Comparison of ENCODE assay signal across 27 cellular contexts in the genomic region with DNA sequence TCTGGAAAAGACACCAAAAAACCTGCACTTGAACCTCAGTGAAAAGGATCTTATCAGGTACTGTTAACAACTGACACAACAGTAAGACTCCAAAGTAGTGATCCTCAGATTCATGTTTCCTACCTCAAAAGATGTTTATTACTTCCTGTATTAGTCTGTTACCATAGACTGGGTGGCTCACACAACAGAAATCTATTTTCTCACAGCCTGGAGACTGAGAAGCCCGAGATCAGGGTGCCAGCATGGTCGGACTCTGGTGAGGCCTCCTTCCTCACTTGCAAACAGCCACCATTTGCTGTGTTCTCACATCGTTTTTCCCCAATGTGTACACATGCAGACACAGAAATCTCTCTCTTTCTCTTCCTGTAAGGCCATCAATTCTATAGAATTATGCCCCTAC.
"Had no signal": no experiment of that assay in that cellular context is flagged by ENCODE, and none has a peak within 500 bp of the region (broad histone marks: within the 10 kb centered on the region; RNA-seq: fewer than 3 reads in every experiment).

No MANE protein-coding gene starts in this region.

- H3K4me3 Mint-ChIP-seq: natural killer cell; nephron progenitor cell; stimulated activated naive B cell treated with anti-CD40 and anti-IgM and Interleukin-4, amounts not matched to agents 10 μg/mL and 1 μg/mL and 100 μg/mL, for 72 hours had no signal

- FAIRE-seq: keratinocyte had no signal

- H3K9me3 ChIP-seq: ovary, prostate gland, testis, thyroid gland had no signal

- H3K4me3 ChIP-seq: left lung, lower lobe of right lung, ovary, prostate gland, skin epidermis, stomach, testis, thyroid gland, transverse colon, vagina had no signal

- H3K4me1 ChIP-seq: left lung, lower lobe of right lung, prostate gland, stomach, testis, thyroid gland, transverse colon, vagina had no signal

- H3K36me3 ChIP-seq: left lung, lower lobe of right lung, ovary, prostate gland, stomach, thyroid gland, transverse colon, vagina had no signal

- H3K36me3 Mint-ChIP-seq: naive B cell; natural killer cell; stimulated activated naive B cell treated with anti-CD40 and anti-IgM and Interleukin-4, amounts not matched to agents 10 μg/mL and 1 μg/mL and 100 μg/mL, for 72 hours had no signal

- DNase-seq: hippocampal formation; left colon; left lung; lower lobe of right lung; mammary epithelial cell; mesenchymal stem cell; naive B cell; natural killer cell; nephron progenitor cell; ovary; posterior cingulate gyrus; retina; right cardiac atrium; stimulated activated CD4-positive, alpha-beta T cell treated with anti-CD3 and anti-CD28 coated beads, Interleukin-12 subunit alpha, Interleukin-12 subunit beta, amount 100 ng/mL, for 4 hours; stimulated activated CD4-positive, alpha-beta T cell treated with anti-CD3 and anti-CD28 coated beads, Interleukin-15, amount 100 ng/mL, for 24 hours; stimulated activated CD4-positive, alpha-beta T cell treated with anti-CD3 and anti-CD28 coated beads, Interleukin-2, amount 100 ng/mL, for 24 hours; stimulated activated CD4-positive, alpha-beta T cell treated with anti-CD3 and anti-CD28 coated beads, Interleukin-4, amount 100 ng/mL, for 1 hour; stimulated activated naive B cell treated with anti-CD40 and anti-IgM and Interleukin-4, amounts not matched to agents 10 μg/mL and 1 μg/mL and 100 μg/mL, for 72 hours; stimulated activated naive CD8-positive, alpha-beta T cell treated with anti-CD3 and anti-CD28 coated beads, Interleukin-15, Interleukin-2, amounts not matched to agents 100 U/mL and 50 U/mL, for 24 hours; stomach; testis; thyroid gland; transverse colon had no signal

- H3K27ac Mint-ChIP-seq: naive B cell; natural killer cell; nephron progenitor cell; stimulated activated naive B cell treated with anti-CD40 and anti-IgM and Interleukin-4, amounts not matched to agents 10 μg/mL and 1 μg/mL and 100 μg/mL, for 72 hours had no signal

- H3K27ac ChIP-seq: left lung, lower lobe of right lung, ovary, prostate gland, skin epidermis, stomach, testis, thyroid gland, transverse colon, vagina had no signal

- H3K4me1 Mint-ChIP-seq: naive B cell; natural killer cell; nephron progenitor cell; stimulated activated naive B cell treated with anti-CD40 and anti-IgM and Interleukin-4, amounts not matched to agents 10 μg/mL and 1 μg/mL and 100 μg/mL, for 72 hours had no signal

- H3K27me3 ChIP-seq: left lung, ovary, stomach, testis, thyroid gland, transverse colon, vagina had no signal

- H3K27me3 Mint-ChIP-seq: naive B cell; stimulated activated naive B cell treated with anti-CD40 and anti-IgM and Interleukin-4, amounts not matched to agents 10 μg/mL and 1 μg/mL and 100 μg/mL, for 72 hours had no signal
